10 cellular contexts compared by ENCODE assay signal in genomic region chr21:43658769-43659135, GRCh38. TPM values are rescaled to one million over a fixed set of nuclear protein-coding genes. Genes with fewer than 3 reads are reported as not detected.
DNase-seq lines count a peak whose midpoint lies in the region; ATAC-seq, FAIRE-seq and TF ChIP-seq lines count a peak whose summit lies in the region.
"Had no signal": no experiment of that assay in that cellular context is flagged by ENCODE, and none has a peak within 500 bp of the region (broad histone marks: within the 10 kb centered on the region; RNA-seq: fewer than 3 reads in every experiment).

No MANE protein-coding gene starts in this region.

- H3K9me3 Mint-ChIP-seq in T-helper 2 cell treated with Interferon-gamma antibody and Interleukin-4, amounts not matched to agents 5 μg/mL and 100 μg/mL, for 36 hours: no peaks in the 10 kb centered on the region
- no peaks in the 10 kb centered on the region for H3K9me3 Mint-ChIP-seq in activated naive CD8-positive, alpha-beta T cell treated with anti-CD3 and anti-CD28 coated beads, Interleukin-2, amount 50 U/mL, for 24 hours

- peak overlapping the region; percentile 85 for H3K27ac Mint-ChIP-seq in T-helper 2 cell treated with Interferon-gamma antibody and Interleukin-4, amounts not matched to agents 5 μg/mL and 100 μg/mL, for 36 hours
- H3K27ac Mint-ChIP-seq in activated naive CD8-positive, alpha-beta T cell treated with anti-CD3 and anti-CD28 coated beads, Interleukin-2, amount 50 U/mL, for 24 hours: peak overlapping the region; percentile 91

- H3K36me3 ChIP-seq in keratinocyte (ENCODE audit: control insufficient read depth in 2 of 2, extremely low read depth in 1 of 2, insufficient read depth in 2 of 2, low read length in 2 of 2) (peaks cover 8 to 16% of the 10 kb centered on the region in 2 experiments), stomach smooth muscle (ENCODE audit: control insufficient read depth in 2 of 2, insufficient read depth in 2 of 2, low read length in 2 of 2) (peaks cover 2 to 5% of the 10 kb centered on the region in 2 donors)

- FAIRE-seq in keratinocyte (lab: Jason Lieb, UNC): no peak
- FAIRE-seq: islet of Langerhans, TTC549 had no signal

- H3K9me1 ChIP-seq in keratinocyte (ENCODE audit: control insufficient read depth, extremely low read depth, insufficient read depth, low read length): peaks cover 2% of the 10 kb centered on the region

- peaks cover 31% of the 10 kb centered on the region for H3K36me3 Mint-ChIP-seq in T-helper 2 cell treated with Interferon-gamma antibody and Interleukin-4, amounts not matched to agents 5 μg/mL and 100 μg/mL, for 36 hours (ENCODE audit: low read depth)
- peaks cover 35% of the 10 kb centered on the region for H3K36me3 Mint-ChIP-seq in activated naive CD8-positive, alpha-beta T cell treated with anti-CD3 and anti-CD28 coated beads, Interleukin-2, amount 50 U/mL, for 24 hours (ENCODE audit: low read depth)

- peak overlapping the region; percentile 62 for H3K4me3 Mint-ChIP-seq in T-helper 2 cell treated with Interferon-gamma antibody and Interleukin-4, amounts not matched to agents 5 μg/mL and 100 μg/mL, for 36 hours
- H3K4me3 Mint-ChIP-seq in activated naive CD8-positive, alpha-beta T cell treated with anti-CD3 and anti-CD28 coated beads, Interleukin-2, amount 50 U/mL, for 24 hours: peak overlapping the region; percentile 93

- peak overlapping the region in 1 of 3 experiments; percentile 97 for H3K4me3 ChIP-seq in keratinocyte (ENCODE audit: control insufficient read depth in 2 of 3, extremely low read depth in 1 of 3, insufficient read depth in 2 of 3, low read depth in 1 of 3, low read length in 3 of 3)
- peak overlapping the region; percentile 91 for H3K4me3 ChIP-seq in stomach smooth muscle (ENCODE audit: low read length in 2 of 2)

- H2AFZ ChIP-seq in keratinocyte (ENCODE audit: control insufficient read depth, low read length): peak overlapping the region; percentile 94

- TF ChIP-seq CTCF in keratinocyte (optimal IDR thresholded peaks at IDR 0.05 in 1 of 3, IDR thresholded peaks at IDR 0.05 in 1 of 3, conservative IDR thresholded peaks at IDR 0.05 in 1 of 3; ENCODE audit: extremely low read depth in 1 of 3, insufficient read depth in 2 of 3, low read length in 3 of 3): no peak

- H3K27me3 Mint-ChIP-seq in T-helper 2 cell treated with Interferon-gamma antibody and Interleukin-4, amounts not matched to agents 5 μg/mL and 100 μg/mL, for 36 hours (ENCODE audit: low read depth): no peaks in the 10 kb centered on the region
- no peaks in the 10 kb centered on the region for H3K27me3 Mint-ChIP-seq in activated naive CD8-positive, alpha-beta T cell treated with anti-CD3 and anti-CD28 coated beads, Interleukin-2, amount 50 U/mL, for 24 hours

- peaks cover 39% of the 10 kb centered on the region for H3K79me2 ChIP-seq in keratinocyte (ENCODE audit: control insufficient read depth, insufficient read depth, low read length)

- H3K27ac ChIP-seq in keratinocyte (ENCODE audit: control insufficient read depth, insufficient read depth, low read length) (no peak overlapping the region), stomach smooth muscle (ENCODE audit: low read length) (peak overlapping the region; percentile 83)

- dilution Hi-C loops in keratinocyte (cut with MboI; ENCODE audit: extremely low pct_ligation_motif_present, low sequenced_read_pairs): no loop called here

- no peaks in the 10 kb centered on the region for H4K20me1 ChIP-seq in keratinocyte (ENCODE audit: control insufficient read depth, extremely low read depth, insufficient read depth, low read length)

- ATAC-seq in activated naive CD8-positive, alpha-beta T cell treated with anti-CD3 and anti-CD28 coated beads, Interleukin-2, amount 50 U/mL, for 24 hours: no peak
- ATAC-seq in GM18870 (IDR thresholded peaks at IDR 0.05; ENCODE audit: unreplicated experiment): no peak

- intact Hi-C loops in posterior vena cava (cut with DNase I): no loop called here

- H3K4me1 Mint-ChIP-seq in T-helper 2 cell treated with Interferon-gamma antibody and Interleukin-4, amounts not matched to agents 5 μg/mL and 100 μg/mL, for 36 hours (ENCODE audit: low read depth): peaks cover 39% of the 10 kb centered on the region
- peaks cover 40% of the 10 kb centered on the region for H3K4me1 Mint-ChIP-seq in activated naive CD8-positive, alpha-beta T cell treated with anti-CD3 and anti-CD28 coated beads, Interleukin-2, amount 50 U/mL, for 24 hours

- peak overlapping the region; percentile 80 for H3K4me2 ChIP-seq in keratinocyte (ENCODE audit: control insufficient read depth, extremely low read depth, insufficient read depth, low read depth, low read length)

- H3K27me3 ChIP-seq in keratinocyte (ENCODE audit: control insufficient read depth, extremely low read depth, insufficient read depth, low read length) (no peaks in the 10 kb centered on the region), stomach smooth muscle (ENCODE audit: control insufficient read depth in 1 of 2, insufficient read depth in 2 of 2, low read length in 2 of 2) (no peaks in the 10 kb centered on the region)

- H3K4me1 ChIP-seq in keratinocyte (ENCODE audit: control insufficient read depth, extremely low read depth, insufficient read depth, low read length) (peaks cover 22% of the 10 kb centered on the region), stomach smooth muscle (ENCODE audit: control insufficient read depth, insufficient read depth, low read length) (peaks cover 22% of the 10 kb centered on the region)

- H3K9ac ChIP-seq in keratinocyte (ENCODE audit: control insufficient read depth, extremely low read depth, insufficient read depth, low read length): peak overlapping the region; percentile 93
- peak overlapping the region; percentile 84 to 90 for H3K9ac ChIP-seq in stomach smooth muscle (ENCODE audit: low read length in 2 of 2)

- no peak for DNase-seq in T-helper 2 cell treated with Interferon-gamma antibody and Interleukin-4, amounts not matched to agents 5 μg/mL and 100 μg/mL, for 36 hours (ENCODE audit: low spot score)
- no peak for DNase-seq in T-helper 2 cell
- no peak for DNase-seq in activated naive CD8-positive, alpha-beta T cell treated with anti-CD3 and anti-CD28 coated beads, Interleukin-2, amount 50 U/mL, for 24 hours
- DNase-seq in keratinocyte (ENCODE audit: low read depth, low spot score): no peak
- DNase-seq in germinal center (ENCODE audit: low spot score): no peak
- DNase-seq in posterior vena cava (ENCODE audit: low spot score): no peak

- H3K9me3 ChIP-seq in keratinocyte (ENCODE audit: control insufficient read depth, low read depth, low read length): no peaks in the 10 kb centered on the region
- no peaks in the 10 kb centered on the region for H3K9me3 ChIP-seq in stomach smooth muscle (ENCODE audit: control insufficient read depth in 2 of 2, low read length in 2 of 2)

RNA-seq across cellular contexts. Expression of gene HSF2BP, which starts 0.5 kb away (rescaled TPM):
- polyA plus RNA-seq in keratinocyte: 6.1 to 8.7 TPM (median 6.7 TPM) in 3 replicates
- 2.2 TPM for polyA plus RNA-seq in keratinocyte (2011; ENCODE audit: low read depth)
- polyA plus RNA-seq in keratinocyte (2011; cell fraction: cytosol; rRNA removed): 9.3 and 11.9 TPM in 2 replicates
- 7.4 and 8.7 TPM in 2 replicates for polyA plus RNA-seq in keratinocyte (2011; cell fraction: nucleus; rRNA removed)
- 2.9 and 4.4 TPM in 2 replicates for polyA plus RNA-seq in keratinocyte (2012; ENCODE audit: low replicate concordance)
- polyA minus RNA-seq in keratinocyte: 2.7 to 7.7 TPM (median 7.3 TPM) in 3 replicates
- 6.7 TPM for polyA minus RNA-seq in keratinocyte (2011; cell fraction: cytosol; rRNA and poly(A)+ RNA removed)
- 7.3 and 16.3 TPM in 2 replicates for polyA minus RNA-seq in keratinocyte (2011; cell fraction: nucleus; rRNA and poly(A)+ RNA removed)
- under 1 TPM; 0.46 to 0.48 TPM for total RNA-seq in posterior vena cava

RNA-seq across cellular contexts. Expression of gene RRP1B, which starts 0.6 kb away (rescaled TPM):
- polyA plus RNA-seq in keratinocyte: 13.0 to 24.0 TPM (median 19.8 TPM) in 3 replicates
- 8.2 TPM for polyA plus RNA-seq in keratinocyte (2011; ENCODE audit: low read depth)
- polyA plus RNA-seq in keratinocyte (2011; cell fraction: cytosol; rRNA removed): 18.2 and 19.6 TPM in 2 replicates
- polyA plus RNA-seq in keratinocyte (2011; cell fraction: nucleus; rRNA removed): 26.9 and 27.7 TPM in 2 replicates
- polyA plus RNA-seq in keratinocyte (2012; ENCODE audit: low replicate concordance): 13.0 and 26.6 TPM in 2 replicates
- 20.8 to 28.9 TPM (median 20.9 TPM) in 3 replicates for polyA minus RNA-seq in keratinocyte
- polyA minus RNA-seq in keratinocyte (2011; cell fraction: cytosol; rRNA and poly(A)+ RNA removed): 23.6 TPM
- 20.6 and 30.3 TPM in 2 replicates for polyA minus RNA-seq in keratinocyte (2011; cell fraction: nucleus; rRNA and poly(A)+ RNA removed)
- total RNA-seq in posterior vena cava: 10 to 100 TPM; 14.6 to 15.2 TPM
